In the genomic region with DNA sequence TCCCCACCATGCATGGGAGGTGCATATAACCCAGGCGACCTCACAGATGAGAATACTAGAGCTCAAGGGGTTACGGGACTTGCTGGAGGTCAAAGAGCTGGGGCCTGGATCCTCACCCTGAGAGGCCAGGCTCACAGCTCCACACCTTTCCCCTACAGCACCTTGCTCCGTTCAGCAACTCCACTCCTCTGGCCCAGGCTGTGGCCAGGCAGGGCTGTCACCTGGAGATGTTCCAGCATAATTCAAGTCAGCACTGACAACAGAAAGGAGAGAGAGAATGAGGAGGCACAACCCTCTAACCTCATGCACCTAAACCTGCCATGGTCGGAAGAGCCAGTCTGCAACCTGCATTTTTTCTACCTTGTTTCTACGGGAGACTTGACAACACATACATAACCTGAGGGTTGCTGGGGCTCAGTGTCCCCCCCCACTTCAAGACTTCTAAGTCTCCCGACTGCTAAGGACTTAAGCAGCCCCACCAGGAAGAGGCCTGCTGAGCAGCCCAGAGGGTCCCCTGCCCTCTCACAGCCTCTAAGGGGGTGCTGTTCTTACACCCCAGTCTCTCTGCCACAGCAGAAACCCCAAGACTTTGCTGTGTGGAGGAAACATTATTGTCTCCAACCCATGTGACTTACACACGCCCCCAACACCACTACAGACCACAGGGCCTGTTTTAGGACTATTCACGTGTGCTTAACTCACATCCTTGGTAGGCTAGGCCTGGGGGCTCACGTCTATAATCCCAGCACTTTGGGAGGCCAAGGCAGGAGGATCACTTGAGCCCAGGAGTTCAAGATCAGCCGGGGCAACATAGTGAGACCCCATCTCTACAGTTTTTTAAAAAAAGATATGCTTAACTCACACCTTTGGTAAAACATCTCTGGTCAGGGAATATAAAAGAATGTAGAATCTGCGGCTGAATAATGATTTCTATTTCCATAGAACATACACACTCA, we compare ENCODE assay signal across 1 cellular context.
TF ChIP-seq lines count a peak whose summit lies in the region.

No MANE protein-coding gene starts in this region.

TF ChIP-seq in A549, 52 proteins besides CTCF, POLR2A, EP300 and RAD21 (continued from another document):
- TF ChIP-seq, protein P1, sequence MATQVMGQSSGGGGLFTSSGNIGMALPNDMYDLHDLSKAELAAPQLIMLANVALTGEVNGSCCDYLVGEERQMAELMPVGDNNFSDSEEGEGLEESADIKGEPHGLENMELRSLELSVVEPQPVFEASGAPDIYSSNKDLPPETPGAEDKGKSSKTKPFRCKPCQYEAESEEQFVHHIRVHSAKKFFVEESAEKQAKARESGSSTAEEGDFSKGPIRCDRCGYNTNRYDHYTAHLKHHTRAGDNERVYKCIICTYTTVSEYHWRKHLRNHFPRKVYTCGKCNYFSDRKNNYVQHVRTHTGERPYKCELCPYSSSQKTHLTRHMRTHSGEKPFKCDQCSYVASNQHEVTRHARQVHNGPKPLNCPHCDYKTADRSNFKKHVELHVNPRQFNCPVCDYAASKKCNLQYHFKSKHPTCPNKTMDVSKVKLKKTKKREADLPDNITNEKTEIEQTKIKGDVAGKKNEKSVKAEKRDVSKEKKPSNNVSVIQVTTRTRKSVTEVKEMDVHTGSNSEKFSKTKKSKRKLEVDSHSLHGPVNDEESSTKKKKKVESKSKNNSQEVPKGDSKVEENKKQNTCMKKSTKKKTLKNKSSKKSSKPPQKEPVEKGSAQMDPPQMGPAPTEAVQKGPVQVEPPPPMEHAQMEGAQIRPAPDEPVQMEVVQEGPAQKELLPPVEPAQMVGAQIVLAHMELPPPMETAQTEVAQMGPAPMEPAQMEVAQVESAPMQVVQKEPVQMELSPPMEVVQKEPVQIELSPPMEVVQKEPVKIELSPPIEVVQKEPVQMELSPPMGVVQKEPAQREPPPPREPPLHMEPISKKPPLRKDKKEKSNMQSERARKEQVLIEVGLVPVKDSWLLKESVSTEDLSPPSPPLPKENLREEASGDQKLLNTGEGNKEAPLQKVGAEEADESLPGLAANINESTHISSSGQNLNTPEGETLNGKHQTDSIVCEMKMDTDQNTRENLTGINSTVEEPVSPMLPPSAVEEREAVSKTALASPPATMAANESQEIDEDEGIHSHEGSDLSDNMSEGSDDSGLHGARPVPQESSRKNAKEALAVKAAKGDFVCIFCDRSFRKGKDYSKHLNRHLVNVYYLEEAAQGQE (IDR thresholded peaks at IDR 0.05): no peak
- TF ChIP-seq ZFP36 (IDR thresholded peaks at IDR 0.05; ENCODE audit: borderline replicate concordance, partially characterized antibody): no peak
- TF ChIP-seq TP53 (CRISPR knock-in tag; IDR thresholded peaks at IDR 0.05): no peak
- TF ChIP-seq ZSCAN20 (CRISPR knock-in tag; IDR thresholded peaks at IDR 0.05): no peak
